In genomic region chr14:90545431-90545830, GRCh38 we compare ENCODE assay signal across 17 cellular contexts.
DNase-seq lines count a peak whose midpoint lies in the region; ATAC-seq and TF ChIP-seq lines count a peak whose summit lies in the region.
"Had no signal": no experiment of that assay in that cellular context is flagged by ENCODE, and none has a peak within 500 bp of the region (broad histone marks: within the 10 kb centered on the region; RNA-seq: fewer than 3 reads in every experiment).

No MANE protein-coding gene starts in this region.

- DNase-seq in coronary artery (ENCODE audit: low spot score) (no peak), stomach (no peak), body of pancreas (no peak), neural progenitor cell (ENCODE audit: low spot score) (no peak)
- no peak for DNase-seq in activated CD4-positive, CD25-positive, alpha-beta regulatory T cell (lab: John Stamatoyannopoulos, UW)
- DNase-seq: activated naive CD4-positive, alpha-beta T cell treated with Interleukin-2 at 50 U/mL for 16 hours; DMS153; OCI-M1; stimulated activated naive CD8-positive, alpha-beta T cell treated with anti-CD3 and anti-CD28 coated beads, Interleukin-15, Interleukin-2, amounts not matched to agents 100 U/mL and 50 U/mL, for 24 hours; T-helper 2 cell; upper lobe of left lung had no signal

- H4K20me1 ChIP-seq in neural progenitor cell (ENCODE audit: low read depth): no peaks in the 10 kb centered on the region

- intact Hi-C loops in stomach (cut with DNase I; ENCODE audit: low total_unique reads) (no loop called here), body of pancreas (cut with DNase I) (no loop called here)

- peaks cover 6% of the 10 kb centered on the region for H3K36me3 Mint-ChIP-seq in neural progenitor cell

- no peak overlapping the region for H3K27ac Mint-ChIP-seq in neural progenitor cell
- H3K27ac Mint-ChIP-seq: dendritic cell treated with granulocyte-macrophage colony-stimulating factor and Interleukin-4, amounts not matched to agents 40 ng/mL and 50 ng/mL, for 4 days had no signal

- peaks cover 6% of the 10 kb centered on the region for H3F3A ChIP-seq in neural progenitor cell (ENCODE audit: low read depth)

- H3K27ac ChIP-seq in HEK293 (ENCODE audit: extremely low read depth, low read depth, low read length): no peak overlapping the region
- H3K27ac ChIP-seq in coronary artery: peak overlapping the region; percentile 67 to 83
- H3K27ac ChIP-seq in muscle layer of colon (ENCODE audit: low read depth, low read length): peak overlapping the region; percentile 71
- H3K27ac ChIP-seq in stomach: peak overlapping the region; percentile 8 to 74 (median 59)
- no peak overlapping the region for H3K27ac ChIP-seq in body of pancreas
- H3K27ac ChIP-seq in neural progenitor cell: no peak overlapping the region
- H3K27ac ChIP-seq: upper lobe of left lung had no signal

- no peak for TF ChIP-seq EP300 in stomach (IDR thresholded peaks at IDR 0.05)

- WGBS in stomach, 5 donors: 85 to 91% (median 89%) methylated on average over 3 to 5 of the region's 5 CpGs
- 95 to 100% methylated on average over 2 to 5 of the region's 5 CpGs for WGBS in body of pancreas, 2 donors

- H3K9me3 ChIP-seq in HEK293 (ENCODE audit: control insufficient read depth, insufficient read depth, low read depth, low read length) (no peaks in the 10 kb centered on the region), muscle layer of colon (ENCODE audit: low read length) (no peaks in the 10 kb centered on the region), stomach (no peaks in the 10 kb centered on the region), body of pancreas (no peaks in the 10 kb centered on the region), neural progenitor cell (ENCODE audit: low read depth) (no peaks in the 10 kb centered on the region)
- H3K9me3 ChIP-seq: upper lobe of left lung had no signal

- H3K4me3 Mint-ChIP-seq in neural progenitor cell: no peak overlapping the region
- H3K4me3 Mint-ChIP-seq: dendritic cell treated with granulocyte-macrophage colony-stimulating factor and Interleukin-4, amounts not matched to agents 40 ng/mL and 50 ng/mL, for 4 days; neural crest cell had no signal

- no peak overlapping the region for H3K4me2 ChIP-seq in neural progenitor cell

- TF ChIP-seq CTCF in HEK293 (tag by site-specific recombination; IDR thresholded peaks at IDR 0.05) (no peak), coronary artery (IDR thresholded peaks at IDR 0.05) (no peak), stomach (IDR thresholded peaks at IDR 0.05) (no peak), body of pancreas (IDR thresholded peaks at IDR 0.05) (no peak), neural progenitor cell (IDR thresholded peaks at IDR 0.05) (no peak)

- H3K4me1 Mint-ChIP-seq in neural progenitor cell: peaks cover 15% of the 10 kb centered on the region

- peaks cover 0 to 6% of the 10 kb centered on the region in 2 experiments; a peak in 1 of 3 replicates for H3K36me3 ChIP-seq in HEK293 (ENCODE audit: control insufficient read depth in 2 of 2, insufficient read depth in 1 of 2, low read length in 2 of 2)
- peaks cover 6% of the 10 kb centered on the region for H3K36me3 ChIP-seq in muscle layer of colon (ENCODE audit: insufficient read depth, low read length)
- peaks cover 0 to 13% (median 5%) of the 10 kb centered on the region in 4 donors for H3K36me3 ChIP-seq in stomach
- H3K36me3 ChIP-seq in body of pancreas (replicated peaks in 1 of 2; ENCODE audit: insufficient read depth in 1 of 2, low read depth in 2 of 2): no peaks in the 10 kb centered on the region
- H3K36me3 ChIP-seq in neural progenitor cell: no peaks in the 10 kb centered on the region

- CTCF ChIA-PET in HEK293 (lab: Yijun Ruan, JAX): no interaction called here

- no peaks in the 10 kb centered on the region for H3K4me1 ChIP-seq in HEK293 (ENCODE audit: control insufficient read depth, insufficient read depth, low read length)
- peaks cover 59% of the 10 kb centered on the region for H3K4me1 ChIP-seq in muscle layer of colon (ENCODE audit: insufficient read depth, low read length)
- peaks cover 10 to 46% (median 25%) of the 10 kb centered on the region in 4 donors for H3K4me1 ChIP-seq in stomach
- H3K4me1 ChIP-seq in body of pancreas: peaks cover 9% of the 10 kb centered on the region
- H3K4me1 ChIP-seq in neural progenitor cell: peaks cover 12% of the 10 kb centered on the region
- H3K4me1 ChIP-seq: upper lobe of left lung had no signal

- H2AFZ ChIP-seq in neural progenitor cell (replicated peaks): no peak overlapping the region

- TF ChIP-seq POLR2A in stomach (IDR thresholded peaks at IDR 0.05) (no peak), body of pancreas (IDR thresholded peaks at IDR 0.05) (no peak)

- no peaks in the 10 kb centered on the region for H3K79me2 ChIP-seq in neural progenitor cell (ENCODE audit: low read depth)

- ATAC-seq in body of pancreas (no peak), HG03097 (IDR thresholded peaks at IDR 0.05; ENCODE audit: low FRiP score, unreplicated experiment) (no peak)
- ATAC-seq: stimulated activated naive CD8-positive, alpha-beta T cell treated with anti-CD3 and anti-CD28 coated beads, Interleukin-15, Interleukin-2, amounts not matched to agents 100 U/mL and 50 U/mL, for 24 hours had no signal

- H3K9ac ChIP-seq in muscle layer of colon (ENCODE audit: low read length): no peak overlapping the region
- H3K9ac ChIP-seq in neural progenitor cell: no peak overlapping the region

- H3K4me3 ChIP-seq in HEK293 (ENCODE audit: low read depth, low read length) (no peak overlapping the region), coronary artery (no peak overlapping the region), muscle layer of colon (ENCODE audit: low read depth in 1 of 2, low read length in 2 of 2) (no peak overlapping the region), stomach (no peak overlapping the region), body of pancreas (no peak overlapping the region), neural progenitor cell (no peak overlapping the region)
- H3K4me3 ChIP-seq: lung, upper lobe of left lung had no signal

- H3K27me3 ChIP-seq in muscle layer of colon (ENCODE audit: control insufficient read depth in 1 of 2, insufficient read depth in 2 of 2, low read length in 2 of 2): no peaks in the 10 kb centered on the region
- H3K27me3 ChIP-seq in stomach: no peaks in the 10 kb centered on the region
- H3K27me3 ChIP-seq in body of pancreas: no peaks in the 10 kb centered on the region
- no peaks in the 10 kb centered on the region for H3K27me3 ChIP-seq in neural progenitor cell
- H3K27me3 ChIP-seq: upper lobe of left lung had no signal

- peaks cover 5% of the 10 kb centered on the region for H3K27me3 Mint-ChIP-seq in neural progenitor cell (ENCODE audit: insufficient read depth, low read depth)

- peaks cover 3% of the 10 kb centered on the region for H3K9me3 Mint-ChIP-seq in neural progenitor cell
- H3K9me3 Mint-ChIP-seq: dendritic cell treated with granulocyte-macrophage colony-stimulating factor and Interleukin-4, amounts not matched to agents 40 ng/mL and 50 ng/mL, for 4 days; neural crest cell had no signal

- POLR2A ChIA-PET in HEK293 (lab: Yijun Ruan, JAX): no interaction called here

TF ChIP-seq in HEK293, 187 proteins besides CTCF, POLR2A, EP300 and RAD21:
- TF ChIP-seq ZIC2 (tag by site-specific recombination; IDR thresholded peaks at IDR 0.05): peak; percentile 71
- TF ChIP-seq, protein P1, sequence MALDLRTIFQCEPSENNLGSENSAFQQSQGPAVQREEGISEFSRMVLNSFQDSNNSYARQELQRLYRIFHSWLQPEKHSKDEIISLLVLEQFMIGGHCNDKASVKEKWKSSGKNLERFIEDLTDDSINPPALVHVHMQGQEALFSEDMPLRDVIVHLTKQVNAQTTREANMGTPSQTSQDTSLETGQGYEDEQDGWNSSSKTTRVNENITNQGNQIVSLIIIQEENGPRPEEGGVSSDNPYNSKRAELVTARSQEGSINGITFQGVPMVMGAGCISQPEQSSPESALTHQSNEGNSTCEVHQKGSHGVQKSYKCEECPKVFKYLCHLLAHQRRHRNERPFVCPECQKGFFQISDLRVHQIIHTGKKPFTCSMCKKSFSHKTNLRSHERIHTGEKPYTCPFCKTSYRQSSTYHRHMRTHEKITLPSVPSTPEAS (tag by site-specific recombination; IDR thresholded peaks at IDR 0.05): no peak
- TF ChIP-seq ZNF585B (tag by site-specific recombination; IDR thresholded peaks at IDR 0.05): no peak

Comparison
In these comparisons a context has a peak if more than half of its experiments do, and no peak if none do; other contexts are left out.
1. H3K27ac ChIP-seq: peak in coronary artery (2 of 2), muscle layer of colon (single experiment) and stomach (5 of 5); none in HEK293 (single experiment), body of pancreas (0 of 4) and neural progenitor cell (single experiment).